Comparison of ENCODE assay signal across 8 cellular contexts in the genomic region with DNA sequence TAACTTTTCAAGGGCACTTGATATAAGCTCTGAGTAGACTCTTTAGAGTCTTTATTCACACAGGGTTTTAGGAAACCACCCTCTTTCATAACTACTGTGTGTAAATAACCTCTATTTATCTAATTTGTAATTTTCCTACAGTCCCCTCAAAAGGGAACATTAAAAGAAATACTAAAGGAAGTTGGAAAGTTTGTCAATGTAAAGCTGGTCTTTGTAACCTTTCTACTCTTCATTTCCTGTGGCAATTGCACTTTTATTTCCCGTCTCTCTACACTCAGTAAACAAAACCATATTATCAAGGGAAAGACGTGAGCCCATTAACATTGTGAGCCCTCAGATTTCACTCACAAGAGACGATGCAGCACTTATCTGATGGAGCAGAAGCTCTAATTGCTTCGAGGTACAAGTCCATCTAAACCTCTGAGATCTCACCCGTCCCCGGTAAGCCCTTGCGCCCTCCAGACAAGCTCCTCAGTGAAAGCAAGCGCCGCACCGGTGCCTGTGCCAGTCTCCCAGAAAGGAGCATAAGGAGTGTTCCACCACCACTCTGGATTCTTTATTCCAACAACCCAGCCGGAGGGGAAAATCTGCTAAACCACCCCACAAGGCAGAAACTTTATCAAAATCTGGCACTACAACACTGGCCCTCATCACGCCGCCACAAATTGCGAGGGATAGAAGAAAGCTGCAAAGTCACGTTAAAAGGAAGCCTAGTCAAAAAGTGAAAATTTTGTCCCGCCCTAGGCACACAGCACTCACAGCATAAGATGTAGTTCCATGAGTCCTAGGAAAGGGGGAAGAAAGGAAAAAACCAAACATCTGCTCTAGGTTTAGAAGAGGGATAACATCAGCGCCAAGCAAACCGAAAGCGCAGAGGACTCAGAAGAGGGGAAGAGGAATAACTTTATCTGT. TPM values are rescaled to one million over a fixed set of nuclear protein-coding genes. Genes with fewer than 3 reads are reported as not detected.
DNase-seq lines count a peak whose midpoint lies in the region; ATAC-seq and TF ChIP-seq lines count a peak whose summit lies in the region.

No MANE protein-coding gene starts in this region.

- TF ChIP-seq CTCF in prostate gland (IDR thresholded peaks at IDR 0.05): no peak

- no peak for TF ChIP-seq POLR2A in prostate gland (IDR thresholded peaks at IDR 0.05)

- 7% methylated on average over 19 of the region's 19 CpGs for WGBS in prostate gland

- peak overlapping the region; percentile 77 for H3K4me3 Mint-ChIP-seq in activated naive CD4-positive, alpha-beta T cell treated with anti-CD3 and anti-CD28 coated beads, Interleukin-2, amount 10 ng/mL, durations not matched to agents 7 days and 5 days

- peaks cover 23% of the 10 kb centered on the region for H3K4me1 Mint-ChIP-seq in activated naive CD4-positive, alpha-beta T cell treated with anti-CD3 and anti-CD28 coated beads, Interleukin-2, amount 10 ng/mL, durations not matched to agents 7 days and 5 days

- intact Hi-C loops in prostate gland (cut with DNase I): no loop called here

- H3K27ac ChIP-seq in SJSA1 (no peak overlapping the region), prostate gland (no peak overlapping the region)

- peaks cover 4% of the 10 kb centered on the region for H3K36me3 Mint-ChIP-seq in activated naive CD4-positive, alpha-beta T cell treated with anti-CD3 and anti-CD28 coated beads, Interleukin-2, amount 10 ng/mL, durations not matched to agents 7 days and 5 days

- H3K27ac Mint-ChIP-seq in activated naive CD4-positive, alpha-beta T cell treated with anti-CD3 and anti-CD28 coated beads, Interleukin-2, amount 10 ng/mL, durations not matched to agents 7 days and 5 days: no peak overlapping the region

- H3K9me3 ChIP-seq in SJSA1 (replicated peaks) (0 out of 2 replicates have a peak, but pooled peaks cover 4% of the 10 kb centered on the region), prostate gland (no peaks in the 10 kb centered on the region)

- ATAC-seq in HG02884 (IDR thresholded peaks at IDR 0.05; ENCODE audit: unreplicated experiment) (no peak), GM21723 (IDR thresholded peaks at IDR 0.05; ENCODE audit: unreplicated experiment) (no peak)

- DNase-seq in activated naive CD4-positive, alpha-beta T cell treated with anti-CD3 and anti-CD28 coated beads, Interleukin-2, amount 10 ng/mL, durations not matched to agents 7 days and 5 days: no peak
- no peak for DNase-seq in activated naive CD4-positive, alpha-beta T cell (lab: John Stamatoyannopoulos, UW)
- peak in 1 of 2 experiments; percentile 36 for DNase-seq in SJSA1 (ENCODE audit: low read depth in 1 of 2, low spot score in 2 of 2)
- peak; percentile 2 for DNase-seq in fibroblast of peridontal ligament (ENCODE audit: extremely low read depth)
- DNase-seq in prostate gland (ENCODE audit: low spot score): no peak
- no peak for DNase-seq in amniotic stem cell (lab: John Stamatoyannopoulos, UW)

- no peaks in the 10 kb centered on the region for H3K36me3 ChIP-seq in SJSA1
- no peaks in the 10 kb centered on the region for H3K36me3 ChIP-seq in prostate gland

- H3K27me3 ChIP-seq in SJSA1 (replicated peaks) (peaks cover 42% of the 10 kb centered on the region), prostate gland (replicated peaks; ENCODE audit: insufficient read depth) (peaks cover 9% of the 10 kb centered on the region)

- H3K4me1 ChIP-seq in SJSA1 (replicated peaks) (peaks cover 20% of the 10 kb centered on the region), prostate gland (replicated peaks) (no peaks in the 10 kb centered on the region)

- peaks cover 96% of the 10 kb centered on the region for H3K27me3 Mint-ChIP-seq in activated naive CD4-positive, alpha-beta T cell treated with anti-CD3 and anti-CD28 coated beads, Interleukin-2, amount 10 ng/mL, durations not matched to agents 7 days and 5 days

- H3K4me3 ChIP-seq in SJSA1 (peak overlapping the region; percentile 63), prostate gland (peak overlapping the region; percentile 29 to 44)

- H3K9me3 Mint-ChIP-seq in activated naive CD4-positive, alpha-beta T cell treated with anti-CD3 and anti-CD28 coated beads, Interleukin-2, amount 10 ng/mL, durations not matched to agents 7 days and 5 days: no peaks in the 10 kb centered on the region

- CTCF ChIA-PET in activated naive CD4-positive, alpha-beta T cell treated with anti-CD3 and anti-CD28 coated beads, Interleukin-2, amount 10 ng/mL, durations not matched to agents 7 days and 5 days (lab: Charles Lee): interaction anchor here (0.6 to 1.6 kb wide), 4 partner anchors 10 to 190 kb away, joined by 3 to 7 read pairs (median 4); no protein-coding TSS in a partner anchor

RNA-seq across cellular contexts. Expression of a gene that starts 0.9 kb away (rescaled TPM):
- not detected in 2 replicates for total RNA-seq in SJSA1 (2014; rRNA removed; shearing (Covaris generic))
- 1 to 10 TPM; 2.3 to 6.1 TPM for total RNA-seq in prostate gland

RNA-seq across cellular contexts. Expression of a gene that starts 30.5 kb away (rescaled TPM):
- total RNA-seq in SJSA1 (2014; rRNA removed; shearing (Covaris generic)): 0.66 and 1.1 TPM in 2 replicates
- total RNA-seq in prostate gland: 1 to 10 TPM; 2.2 to 5.3 TPM

RNA-seq across cellular contexts. Expression of a gene that starts 36.2 kb away (rescaled TPM):
- total RNA-seq in SJSA1 (2014; rRNA removed; shearing (Covaris generic)): 0.29 and 5.9 TPM in 2 replicates
- total RNA-seq in prostate gland: 1 to 10 TPM; 1.2 to 6.7 TPM

RNA-seq across cellular contexts. Expression of a gene that starts 58.1 kb away (rescaled TPM):
- total RNA-seq in SJSA1 (2014; rRNA removed; shearing (Covaris generic)): 13.0 and 16.8 TPM in 2 replicates
- 10 to 100 TPM; 10.4 to 30.8 TPM for total RNA-seq in prostate gland
